ENCODE assay signal across 10 cellular contexts in the genomic region with DNA sequence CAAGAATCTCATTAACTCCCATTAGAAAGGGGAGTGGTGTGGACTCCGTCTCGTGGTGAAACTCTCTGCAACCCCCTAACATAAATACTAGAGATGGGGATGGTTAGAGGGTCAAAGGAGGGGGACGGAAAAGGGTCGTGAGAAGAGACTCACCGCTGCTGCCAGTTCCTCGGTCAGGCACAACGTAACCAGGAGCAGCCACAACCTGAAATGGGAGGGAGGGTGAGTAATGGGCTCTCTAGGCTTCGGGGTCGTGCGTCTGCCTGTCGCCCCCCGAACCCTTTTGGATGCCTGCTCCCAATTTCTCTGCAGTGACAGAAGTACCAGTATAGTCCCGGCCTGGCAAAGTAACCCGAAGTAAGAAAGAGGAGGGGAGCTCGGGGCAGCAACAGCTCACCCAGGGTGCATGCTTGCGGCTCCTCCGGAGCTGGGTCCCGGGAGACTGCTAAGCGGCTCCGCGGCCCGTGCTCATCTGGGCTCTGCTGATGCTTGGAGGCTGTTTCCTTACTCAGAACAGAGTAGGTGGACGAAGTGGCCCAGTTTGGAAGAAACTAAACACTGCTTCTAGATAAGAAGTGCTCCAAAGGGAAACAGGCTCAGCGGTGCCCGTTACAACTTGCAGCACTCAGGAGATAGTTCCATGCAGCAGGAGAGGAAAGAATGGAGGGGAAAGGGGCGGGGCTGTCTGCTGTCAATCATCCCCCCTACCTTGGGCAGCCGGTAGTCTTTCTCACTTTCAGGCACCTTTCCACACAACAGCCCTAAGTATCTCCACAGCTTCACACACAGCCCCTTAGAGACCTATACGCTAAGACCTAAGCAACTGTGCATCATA. TPM values are rescaled to one million over a fixed set of nuclear protein-coding genes. Genes with fewer than 3 reads are reported as not detected.
DNase-seq lines count a peak whose midpoint lies in the region; ATAC-seq and TF ChIP-seq lines count a peak whose summit lies in the region.
"Had no signal": no experiment of that assay in that cellular context is flagged by ENCODE, and none has a peak within 500 bp of the region (broad histone marks: within the 10 kb centered on the region; RNA-seq: fewer than 3 reads in every experiment).

TSS of gene COL4A6 (minus strand) at position 634 of the 835 bp plus-strand sequence. CDS start at position 408, 226 bp downstream.

- TF ChIP-seq EP300 in upper lobe of left lung (IDR thresholded peaks at IDR 0.05) = no peak

- peak within 1 kb of the TSS in 3 of 4 donors; percentile 39 to 53 (median 51) for H3K4me3 ChIP-seq in upper lobe of left lung
- no peak within 1 kb of the TSS for H3K4me3 ChIP-seq in BE2C (ENCODE audit: low read depth, low read length)

- no peaks in the 10 kb centered on the region for H3K4me1 ChIP-seq in upper lobe of left lung
- H3K4me1 ChIP-seq in BE2C = no peaks in the 10 kb centered on the region

- DNase-seq in NCI-H2196 (lab: John Stamatoyannopoulos, UW; ENCODE audit: unreplicated experiment) (peak; percentile 19), NCI-H2196 treated with DMSO at 0.1 percent for 48 hours (lab: John Stamatoyannopoulos, UW; ENCODE audit: unreplicated experiment) (no peak), ecto neural progenitor cell (ENCODE audit: low spot score) (peak; percentile 78), left kidney (ENCODE audit: low read depth, low spot score) (peak; percentile 62), upper lobe of left lung (peak; percentile 25 to 36), BE2C (no peak), SKM-1 treated with dmso at 0.1 percent for 144 hours (lab: John Stamatoyannopoulos, UW; ENCODE audit: unreplicated experiment) (no peak)
- DNase-seq: activated T-cell treated with anti-CD3 and anti-CD28 coated beads for 4 hours, NCI-H1417 had no signal

- no peaks in the 10 kb centered on the region for H3K27me3 ChIP-seq in upper lobe of left lung
- no peaks in the 10 kb centered on the region; the same call in 1 of the 2 replicates for H3K27me3 ChIP-seq in BE2C

- 10 to 22% methylated on average over 13 to 28 of the region's 28 CpGs for WGBS in upper lobe of left lung, 2 donors

- TF ChIP-seq POLR2A in upper lobe of left lung (IDR thresholded peaks at IDR 0.05) = no peak

- no peak for TF ChIP-seq CTCF in upper lobe of left lung (IDR thresholded peaks at IDR 0.05)
- no peak for TF ChIP-seq CTCF in BE2C (IDR thresholded peaks at IDR 0.05; ENCODE audit: low read depth, low read length)

- H3K36me3 ChIP-seq in upper lobe of left lung = no peaks in the 10 kb centered on the region
- H3K36me3 ChIP-seq in BE2C = no peaks in the 10 kb centered on the region

- H3K27ac ChIP-seq in upper lobe of left lung = peak within 1 kb of the TSS in 1 of 4 donors; percentile 59

- ATAC-seq in upper lobe of left lung (ENCODE audit: low FRiP score in 2 of 2) = no peak
- ATAC-seq in HG03159 (IDR thresholded peaks at IDR 0.05; ENCODE audit: unreplicated experiment) = no peak

- H3K9me3 ChIP-seq in upper lobe of left lung (no peaks in the 10 kb centered on the region), BE2C (no peaks in the 10 kb centered on the region)

RNA-seq across cellular contexts. Expression of gene COL4A6, which starts in this region (rescaled TPM):
- 1 to 10 TPM in 5 of 6 donors, under 1 TPM in 1; 0.52 to 3.8 (median 2.2) TPM for total RNA-seq in upper lobe of left lung
- not detected for polyA plus RNA-seq in BE2C (2012; ENCODE audit: insufficient read depth, insufficient read length, low read depth)

Comparison
In these comparisons a context has a peak if more than half of its experiments do, and no peak if none do; other contexts are left out.
1. DNase-seq: peak in NCI-H2196 (single experiment), ecto neural progenitor cell (single experiment), left kidney (single experiment) and upper lobe of left lung (2 of 2); none in NCI-H2196 treated with DMSO at 0.1 percent for 48 hours (single experiment), BE2C (single experiment) and SKM-1 treated with dmso at 0.1 percent for 144 hours (single experiment).